In the genomic region with DNA sequence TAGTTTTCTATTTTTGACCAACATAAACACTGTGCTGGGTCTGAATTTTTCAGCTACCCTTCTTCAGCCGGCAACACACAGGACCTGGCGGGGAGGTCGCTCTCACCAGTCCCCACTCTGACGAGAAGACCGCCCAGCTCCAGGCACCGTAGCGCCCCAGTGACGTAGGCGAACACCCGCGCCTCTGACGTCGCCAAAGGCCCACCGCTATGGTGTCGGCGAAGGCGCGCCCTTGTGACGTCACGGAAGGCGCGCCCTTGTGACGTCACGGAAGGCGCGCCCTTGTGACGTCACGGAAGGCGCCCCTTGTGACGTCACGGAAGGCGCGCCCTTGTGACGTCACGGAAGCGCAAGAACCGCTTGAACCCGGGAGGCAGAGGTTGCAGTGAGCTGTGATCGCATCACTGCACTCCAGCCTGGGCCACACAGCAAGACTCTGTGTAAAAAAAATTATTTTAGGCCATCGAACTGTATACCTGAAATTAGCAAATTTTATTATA, we compare ENCODE assay signal across 1 cellular context.
TF ChIP-seq lines count a peak whose summit lies in the region.
"Not testable (repeated sequence)": the region's sequence is repeated elsewhere in the genome, so short reads cannot be mapped to it uniquely, and the experiment has no call there.

No MANE protein-coding gene starts in this region.

TF ChIP-seq in K562, 482 proteins besides CTCF, POLR2A, EP300 and RAD21 (continued from another document and continues in another):
- TF ChIP-seq, protein P1, sequence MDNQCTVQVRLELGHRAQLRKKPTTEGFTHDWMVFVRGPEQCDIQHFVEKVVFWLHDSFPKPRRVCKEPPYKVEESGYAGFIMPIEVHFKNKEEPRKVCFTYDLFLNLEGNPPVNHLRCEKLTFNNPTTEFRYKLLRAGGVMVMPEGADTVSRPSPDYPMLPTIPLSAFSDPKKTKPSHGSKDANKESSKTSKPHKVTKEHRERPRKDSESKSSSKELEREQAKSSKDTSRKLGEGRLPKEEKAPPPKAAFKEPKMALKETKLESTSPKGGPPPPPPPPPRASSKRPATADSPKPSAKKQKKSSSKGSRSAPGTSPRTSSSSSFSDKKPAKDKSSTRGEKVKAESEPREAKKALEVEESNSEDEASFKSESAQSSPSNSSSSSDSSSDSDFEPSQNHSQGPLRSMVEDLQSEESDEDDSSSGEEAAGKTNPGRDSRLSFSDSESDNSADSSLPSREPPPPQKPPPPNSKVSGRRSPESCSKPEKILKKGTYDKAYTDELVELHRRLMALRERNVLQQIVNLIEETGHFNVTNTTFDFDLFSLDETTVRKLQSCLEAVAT (IDR thresholded peaks at IDR 0.05) = peak in 1 of 2 experiments; percentile 99; a peak in 2 of 4 replicates
- peak; percentile 99 for TF ChIP-seq CREB1 (IDR thresholded peaks at IDR 0.05)
- TF ChIP-seq CREB1 (CRISPR knock-in tag; IDR thresholded peaks at IDR 0.05) = peak; percentile 99
- TF ChIP-seq CSDE1 (IDR thresholded peaks at IDR 0.05) = peak in 1 of 2 experiments; percentile 100; a peak in 2 of 4 replicates
- peak; percentile 79 for TF ChIP-seq GMEB1 (CRISPR knock-in tag; IDR thresholded peaks at IDR 0.05)
- TF ChIP-seq ZNF134 (CRISPR knock-in tag; conservative IDR thresholded peaks at IDR 0.05) = peak; percentile 52
- TF ChIP-seq ZNF639 (CRISPR knock-in tag; conservative IDR thresholded peaks at IDR 0.05 in 1 of 2, IDR thresholded peaks at IDR 0.05 in 1 of 2) = peak in 1 of 2 experiments; percentile 82; a peak in 2 of 4 replicates
- TF ChIP-seq, protein P2, sequence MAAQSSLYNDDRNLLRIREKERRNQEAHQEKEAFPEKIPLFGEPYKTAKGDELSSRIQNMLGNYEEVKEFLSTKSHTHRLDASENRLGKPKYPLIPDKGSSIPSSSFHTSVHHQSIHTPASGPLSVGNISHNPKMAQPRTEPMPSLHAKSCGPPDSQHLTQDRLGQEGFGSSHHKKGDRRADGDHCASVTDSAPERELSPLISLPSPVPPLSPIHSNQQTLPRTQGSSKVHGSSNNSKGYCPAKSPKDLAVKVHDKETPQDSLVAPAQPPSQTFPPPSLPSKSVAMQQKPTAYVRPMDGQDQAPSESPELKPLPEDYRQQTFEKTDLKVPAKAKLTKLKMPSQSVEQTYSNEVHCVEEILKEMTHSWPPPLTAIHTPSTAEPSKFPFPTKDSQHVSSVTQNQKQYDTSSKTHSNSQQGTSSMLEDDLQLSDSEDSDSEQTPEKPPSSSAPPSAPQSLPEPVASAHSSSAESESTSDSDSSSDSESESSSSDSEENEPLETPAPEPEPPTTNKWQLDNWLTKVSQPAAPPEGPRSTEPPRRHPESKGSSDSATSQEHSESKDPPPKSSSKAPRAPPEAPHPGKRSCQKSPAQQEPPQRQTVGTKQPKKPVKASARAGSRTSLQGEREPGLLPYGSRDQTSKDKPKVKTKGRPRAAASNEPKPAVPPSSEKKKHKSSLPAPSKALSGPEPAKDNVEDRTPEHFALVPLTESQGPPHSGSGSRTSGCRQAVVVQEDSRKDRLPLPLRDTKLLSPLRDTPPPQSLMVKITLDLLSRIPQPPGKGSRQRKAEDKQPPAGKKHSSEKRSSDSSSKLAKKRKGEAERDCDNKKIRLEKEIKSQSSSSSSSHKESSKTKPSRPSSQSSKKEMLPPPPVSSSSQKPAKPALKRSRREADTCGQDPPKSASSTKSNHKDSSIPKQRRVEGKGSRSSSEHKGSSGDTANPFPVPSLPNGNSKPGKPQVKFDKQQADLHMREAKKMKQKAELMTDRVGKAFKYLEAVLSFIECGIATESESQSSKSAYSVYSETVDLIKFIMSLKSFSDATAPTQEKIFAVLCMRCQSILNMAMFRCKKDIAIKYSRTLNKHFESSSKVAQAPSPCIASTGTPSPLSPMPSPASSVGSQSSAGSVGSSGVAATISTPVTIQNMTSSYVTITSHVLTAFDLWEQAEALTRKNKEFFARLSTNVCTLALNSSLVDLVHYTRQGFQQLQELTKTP (IDR thresholded peaks at IDR 0.05; ENCODE audit: low read depth in 1 of 2, partially characterized antibody in 2 of 2) = peak in 1 of 2 experiments; percentile 36
- peak; percentile 99 for TF ChIP-seq CREM (IDR thresholded peaks at IDR 0.05; ENCODE audit: low read depth)
- TF ChIP-seq SP1 (CRISPR knock-in tag; IDR thresholded peaks at IDR 0.05) = peak; percentile 92
- 0 out of 6 replicates have a peak, but pooled peaks of 1 of the 3 experiments have one; percentile 33 for TF ChIP-seq ZBTB11 (CRISPR knock-in tag; IDR thresholded peaks at IDR 0.05)
- peak in 2 of 3 experiments; percentile 64 to 81 for TF ChIP-seq YY1 (IDR thresholded peaks at IDR 0.05; ENCODE audit: borderline replicate concordance in 1 of 3, control insufficient read depth in 1 of 3, extremely low read depth in 1 of 3, insufficient read depth in 3 of 3, insufficient read length in 1 of 3, insufficient replicate concordance in 2 of 3, low read depth in 1 of 3, low read length in 2 of 3)
- TF ChIP-seq TAF9B (IDR thresholded peaks at IDR 0.05; ENCODE audit: partially characterized antibody) = peak; percentile 81
- TF ChIP-seq KDM5B (IDR thresholded peaks at IDR 0.05; ENCODE audit: insufficient replicate concordance, low read depth, low read length) = peak; percentile 67
- peak; percentile 85 for TF ChIP-seq CREB3L1 (IDR thresholded peaks at IDR 0.05; ENCODE audit: borderline replicate concordance, low read depth)
- peak; percentile 52 to 100; a peak in 2 of 4 replicates for TF ChIP-seq TBL1XR1 (IDR thresholded peaks at IDR 0.05; ENCODE audit: low read length in 2 of 2)
- peak; percentile 98 for TF ChIP-seq FOXP1 (CRISPR knock-in tag; IDR thresholded peaks at IDR 0.05)
- TF ChIP-seq NCOA2 (IDR thresholded peaks at IDR 0.05; ENCODE audit: partially characterized antibody in 2 of 2) = peak in 1 of 2 experiments; percentile 88
- TF ChIP-seq MAZ (CRISPR knock-in tag; conservative IDR thresholded peaks at IDR 0.05 in 1 of 2, IDR thresholded peaks at IDR 0.05 in 1 of 2) = peak; percentile 72 to 84; a peak in 3 of 4 replicates
- TF ChIP-seq CBX1 (IDR thresholded peaks at IDR 0.05; ENCODE audit: low read depth) = peak; percentile 64; the same call in 1 of the 2 replicates
- TF ChIP-seq, protein P3, sequence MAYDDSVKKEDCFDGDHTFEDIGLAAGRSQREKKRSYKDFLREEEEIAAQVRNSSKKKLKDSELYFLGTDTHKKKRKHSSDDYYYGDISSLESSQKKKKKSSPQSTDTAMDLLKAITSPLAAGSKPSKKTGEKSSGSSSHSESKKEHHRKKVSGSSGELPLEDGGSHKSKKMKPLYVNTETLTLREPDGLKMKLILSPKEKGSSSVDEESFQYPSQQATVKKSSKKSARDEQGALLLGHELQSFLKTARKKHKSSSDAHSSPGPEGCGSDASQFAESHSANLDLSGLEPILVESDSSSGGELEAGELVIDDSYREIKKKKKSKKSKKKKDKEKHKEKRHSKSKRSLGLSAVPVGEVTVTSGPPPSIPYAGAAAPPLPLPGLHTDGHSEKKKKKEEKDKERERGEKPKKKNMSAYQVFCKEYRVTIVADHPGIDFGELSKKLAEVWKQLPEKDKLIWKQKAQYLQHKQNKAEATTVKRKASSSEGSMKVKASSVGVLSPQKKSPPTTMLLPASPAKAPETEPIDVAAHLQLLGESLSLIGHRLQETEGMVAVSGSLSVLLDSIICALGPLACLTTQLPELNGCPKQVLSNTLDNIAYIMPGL (CRISPR knock-in tag; IDR thresholded peaks at IDR 0.05) = 0 out of 2 replicates have a peak, but pooled peaks have one; percentile 68
- TF ChIP-seq SMAD4 (CRISPR knock-in tag; conservative IDR thresholded peaks at IDR 0.05) = 0 out of 2 replicates have a peak, but pooled peaks have one; percentile 41
- peak; percentile 85 for TF ChIP-seq RBFOX2 (IDR thresholded peaks at IDR 0.05; ENCODE audit: low read depth, low read length)
- TF ChIP-seq CEBPG (CRISPR knock-in tag; IDR thresholded peaks at IDR 0.05) = 0 out of 2 replicates have a peak, but pooled peaks have one; percentile 27
- TF ChIP-seq CEBPG (tag; conservative IDR thresholded peaks at IDR 0.05 in 1 of 2, IDR thresholded peaks at IDR 0.05 in 1 of 2) = peak in 1 of 2 experiments; percentile 3; a peak in 1 of 4 replicates
- 0 out of 2 replicates have a peak, but pooled peaks have one; percentile 63 for TF ChIP-seq TRIM28 (IDR thresholded peaks at IDR 0.05)
- peak; percentile 84; the same call in 1 of the 2 replicates for TF ChIP-seq RB1 (IDR thresholded peaks at IDR 0.05; ENCODE audit: low read depth)
- 0 out of 2 replicates have a peak, but pooled peaks have one; percentile 29 for TF ChIP-seq MYC (IDR thresholded peaks at IDR 0.05; ENCODE audit: low read depth, low read length)
- not testable (repeated sequence) for TF ChIP-seq MYC (CRISPR knock-in tag; IDR thresholded peaks at IDR 0.05; ENCODE audit: borderline replicate concordance, low read depth)
- TF ChIP-seq KLF13 (tag; IDR thresholded peaks at IDR 0.05; ENCODE audit: borderline replicate concordance, low read depth) = peak; percentile 45; the same call in 1 of the 2 replicates
- 0 out of 4 replicates have a peak, but pooled peaks of 1 of the 2 experiments have one; percentile 57 for TF ChIP-seq NONO (IDR thresholded peaks at IDR 0.05; ENCODE audit: low read depth in 2 of 2, low read length in 1 of 2)
- TF ChIP-seq ATF1 (CRISPR knock-in tag; IDR thresholded peaks at IDR 0.05) = peak; percentile 99
- TF ChIP-seq ATF1 (tag; IDR thresholded peaks at IDR 0.05) = peak; percentile 100
- TF ChIP-seq ZNF212 (CRISPR knock-in tag; IDR thresholded peaks at IDR 0.05) = peak; percentile 72; the same call in 1 of the 2 replicates
- peak; percentile 97 for TF ChIP-seq DIDO1 (tag; IDR thresholded peaks at IDR 0.05; ENCODE audit: low read depth)
- TF ChIP-seq TCF7 (IDR thresholded peaks at IDR 0.05; ENCODE audit: borderline replicate concordance) = peak; percentile 72
- peak in 1 of 2 experiments; percentile 82; a peak in 2 of 4 replicates for TF ChIP-seq RCOR1 (IDR thresholded peaks at IDR 0.05; ENCODE audit: borderline replicate concordance in 1 of 2, low read depth in 2 of 2, low read length in 2 of 2)
- peak; percentile 73 for TF ChIP-seq TAF1 (IDR thresholded peaks at IDR 0.05; ENCODE audit: control insufficient read depth, extremely low read depth, insufficient read depth, low read length, severe bottlenecking)
- peak; percentile 62; the same call in 1 of the 2 replicates for TF ChIP-seq BRD4 (IDR thresholded peaks at IDR 0.05)
